ENCODE assay signal across 3 cellular contexts in genomic region chr1:108513914-108514313, GRCh38. TPM values are rescaled to one million over a fixed set of nuclear protein-coding genes. Genes with fewer than 3 reads are reported as not detected.
A peak's percentile ranks its signal among the peaks of the same experiment; 100 is the strongest.
DNase-seq lines count a peak whose midpoint lies in the region; ATAC-seq, FAIRE-seq and TF ChIP-seq lines count a peak whose summit lies in the region.
"Not testable (repeated sequence)": the region's sequence is repeated elsewhere in the genome, so short reads cannot be mapped to it uniquely, and the experiment has no call there.

No MANE protein-coding gene starts in this region.

- not testable (repeated sequence) for DNase-seq in K562 (ENCODE audit: extremely low read depth in 1 of 4, low spot score in 3 of 4)

- H3K9ac ChIP-seq in Loucy (ENCODE audit: low read depth, low read length, poor library complexity, severe bottlenecking); K562 (ENCODE audit: insufficient read depth in 1 of 2, low read depth in 2 of 2, low read length in 2 of 2): not testable (repeated sequence)

- FAIRE-seq in K562 (lab: Jason Lieb, UNC): not testable (repeated sequence)

- CTCF ChIA-PET in HEK293 (lab: Yijun Ruan, JAX) (interaction anchor here (0.6 to 2.2 kb wide), 3 partner anchors 113 to 389 kb away, joined by 4 to 9 read pairs (median 5); no protein-coding TSS in a partner anchor), K562 (lab: Yijun Ruan, JAX; ENCODE audit: low intra/inter-chr PET ratio) (interaction anchor here (0.6 to 4.9 kb wide), 4 partner anchors 46 to 139 kb away, joined by 3 to 69 read pairs (median 34); partner anchors contain the start of gene EEIG2)

- H3K9me3 ChIP-seq in HEK293 (ENCODE audit: control insufficient read depth, insufficient read depth, low read depth, low read length); Loucy (ENCODE audit: insufficient read depth, low read depth, low read length); K562 (replicated peaks; ENCODE audit: control insufficient read depth, insufficient read depth, low read depth, low read length): not testable (repeated sequence)

- H3K4me3 ChIP-seq in HEK293 (ENCODE audit: low read depth, low read length); K562: not testable (repeated sequence)
- H3K4me3 ChIP-seq in Loucy (ENCODE audit: low read length, poor library complexity, severe bottlenecking): peak overlapping the region; percentile 33

- TF ChIP-seq CTCF in HEK293 (tag by site-specific recombination; IDR thresholded peaks at IDR 0.05); Loucy (conservative IDR thresholded peaks at IDR 0.05; ENCODE audit: low read length); K562 (IDR thresholded peaks at IDR 0.05 in 2 of 3, conservative IDR thresholded peaks at IDR 0.05 in 1 of 3; ENCODE audit: insufficient read depth in 2 of 3, low read depth in 1 of 3, low read length in 3 of 3): not testable (repeated sequence)

- not testable (repeated sequence) for H3K9me1 ChIP-seq in K562 (ENCODE audit: control insufficient read depth, insufficient read depth, low read length)

- BruUV-seq in K562 (replicated peaks; lab: Mats Ljungman, UMichigan): not testable (repeated sequence)

- H3K4me2 ChIP-seq in Loucy (ENCODE audit: low read depth, low read length, poor library complexity, severe bottlenecking): peak overlapping the region; percentile 62
- not testable (repeated sequence) for H3K4me2 ChIP-seq in K562 (ENCODE audit: insufficient read depth, low read length)

- in situ Hi-C loops in K562 (cut with MboI): loop anchor here (5.0 kb wide), 1 partner anchor 48 kb away; the partner anchor contains the start of gene EEIG2

- H2AFZ ChIP-seq in Loucy (ENCODE audit: low read length); K562 (ENCODE audit: low read depth, low read length): not testable (repeated sequence)

- H3F3A ChIP-seq in Loucy (ENCODE audit: low read depth): not testable (repeated sequence)

- not testable (repeated sequence) for H3K27me3 ChIP-seq in Loucy (ENCODE audit: insufficient read depth, low read length, poor library complexity, severe bottlenecking); K562 (ENCODE audit: control insufficient read depth in 2 of 2, insufficient read depth in 2 of 2, low read length in 2 of 2)

- H3K9me2 ChIP-seq in Loucy (replicated peaks; ENCODE audit: low read depth, low read length): not testable (repeated sequence)

- 81% methylated on average over 2 of the region's 2 CpGs for WGBS in K562 (ENCODE audit: insufficient coverage, low coverage, missing lambda C conversion rate)

- POLR2A ChIA-PET in HEK293 (lab: Yijun Ruan, JAX); K562 (lab: Yijun Ruan, JAX): not testable (repeated sequence)

- H3K27ac ChIP-seq in HEK293 (ENCODE audit: extremely low read depth, low read depth, low read length); K562 (ENCODE audit: extremely low read depth, low read depth, low read length): not testable (repeated sequence)

- not testable (repeated sequence) for ATAC-seq in K562

- TF ChIP-seq RAD21 in K562 (CRISPR knock-in tag; conservative IDR thresholded peaks at IDR 0.05 in 1 of 2, IDR thresholded peaks at IDR 0.05 in 1 of 2): not testable (repeated sequence)

- not testable (repeated sequence) for TF ChIP-seq POLR2A in K562 (conservative IDR thresholded peaks at IDR 0.05)

- not testable (repeated sequence) for H3K36me3 ChIP-seq in HEK293 (ENCODE audit: control insufficient read depth in 2 of 2, insufficient read depth in 1 of 2, low read length in 2 of 2); Loucy (ENCODE audit: insufficient read depth, low read length); K562 (ENCODE audit: control insufficient read depth, insufficient read depth, low read length)

- TF ChIP-seq EP300 in K562 (IDR thresholded peaks at IDR 0.05; ENCODE audit: low read length): not testable (repeated sequence)

- intact Hi-C loops in K562 (cut with micrococcal nuclease): loop anchor here (2.0 to 5.0 kb wide), 5 partner anchors 57 to 732 kb away; partner anchors contain the start of gene ELAPOR1

- not testable (repeated sequence) for H3K79me2 ChIP-seq in Loucy (ENCODE audit: insufficient read depth, low read length); K562 (ENCODE audit: control insufficient read depth, insufficient read depth, low read length)

- H3K4me1 ChIP-seq in HEK293 (ENCODE audit: control insufficient read depth, insufficient read depth, low read length); K562 (replicated peaks in 1 of 2; ENCODE audit: control insufficient read depth in 2 of 2, insufficient read depth in 2 of 2, low read length in 2 of 2): not testable (repeated sequence)
- H3K4me1 ChIP-seq in Loucy (ENCODE audit: insufficient read depth, low read length, poor library complexity, severe bottlenecking): peaks cover 27% of the 10 kb centered on the region

- H4K20me1 ChIP-seq in Loucy (ENCODE audit: insufficient read depth, low read length, poor library complexity, severe bottlenecking); K562 (replicated peaks; ENCODE audit: control insufficient read depth, insufficient read depth, low read length): not testable (repeated sequence)

TF ChIP-seq in HEK293, 187 proteins besides CTCF, POLR2A, EP300 and RAD21:
- TF ChIP-seq ZNF146 (tag by site-specific recombination; IDR thresholded peaks at IDR 0.05): peak; percentile 79

TF ChIP-seq in K562, 482 proteins besides CTCF, POLR2A, EP300 and RAD21:
- peak; percentile 83 for TF ChIP-seq ZNF146 (CRISPR knock-in tag; IDR thresholded peaks at IDR 0.05; ENCODE audit: unreplicated experiment)
- TF ChIP-seq BCOR (IDR thresholded peaks at IDR 0.05): 0 out of 2 replicates have a peak, but pooled peaks have one; percentile 48
- 0 out of 2 replicates have a peak, but pooled peaks have one; percentile 10 for TF ChIP-seq SMARCA5 (IDR thresholded peaks at IDR 0.05)

RNA-seq across cellular contexts. Expression of gene EEIG2, which starts 46.0 kb away (rescaled TPM):
- 7.7 and 20.8 TPM in 2 replicates for total RNA-seq in K562 (2011; cell fraction: chromatin; rRNA removed; ENCODE audit: low replicate concordance)
- total RNA-seq in K562 (2011; cell fraction: nucleolus; rRNA removed): 3.3 and 4.5 TPM in 2 replicates
- total RNA-seq in K562 (2011; cell fraction: nucleoplasm; rRNA removed): 9.1 and 18.0 TPM in 2 replicates
- total RNA-seq in K562 (2014; rRNA removed) (13.9 and 14.5 TPM in 2 replicates), K562 (2014; rRNA removed; fragmentation: Illumina TruSeq; extraction: Trizol) (26.9 and 27.3 TPM in 2 replicates), K562 (2015; rRNA removed; fragmentation: Illumina TruSeq; extraction: Trizol) (21.8 and 24.4 TPM in 2 replicates), K562 (2021) (21.0 and 22.8 TPM in 2 replicates)
- polyA plus RNA-seq in K562 (2011; rRNA removed) (18.8 and 21.1 TPM in 2 replicates), K562 (2014; fragmentation: Illumina TruSeq; extraction: Trizol) (11.8 and 15.2 TPM in 2 replicates), K562 (2014; fragmentation: Nextera tagmentation; extraction: Ambion mirVana) (1 to 10 TPM; 6.1 to 8.0 TPM), K562 (2014; rRNA removed) (12.2 and 12.7 TPM in 2 replicates)
- polyA plus RNA-seq in K562 (2011; cell fraction: cytosol; rRNA removed): 4.0 and 10.7 TPM in 2 replicates
- polyA plus RNA-seq in K562 (2011; cell fraction: nucleus; rRNA removed): 6.8 and 10.7 TPM in 2 replicates
- polyA plus RNA-seq in K562 (2012): 10.8 and 18.5 TPM in 2 replicates
- polyA minus RNA-seq in K562 (2011; rRNA and poly(A)+ RNA removed): 30.8 and 35.3 TPM in 2 replicates
- polyA minus RNA-seq in K562 (2011; cell fraction: cytosol; rRNA and poly(A)+ RNA removed): 13.7 and 16.0 TPM in 2 replicates
- polyA minus RNA-seq in K562 (2011; cell fraction: nucleus; rRNA and poly(A)+ RNA removed): 6.6 and 11.7 TPM in 2 replicates
